Comparison of ENCODE assay signal across 8 cellular contexts in the genomic region with DNA sequence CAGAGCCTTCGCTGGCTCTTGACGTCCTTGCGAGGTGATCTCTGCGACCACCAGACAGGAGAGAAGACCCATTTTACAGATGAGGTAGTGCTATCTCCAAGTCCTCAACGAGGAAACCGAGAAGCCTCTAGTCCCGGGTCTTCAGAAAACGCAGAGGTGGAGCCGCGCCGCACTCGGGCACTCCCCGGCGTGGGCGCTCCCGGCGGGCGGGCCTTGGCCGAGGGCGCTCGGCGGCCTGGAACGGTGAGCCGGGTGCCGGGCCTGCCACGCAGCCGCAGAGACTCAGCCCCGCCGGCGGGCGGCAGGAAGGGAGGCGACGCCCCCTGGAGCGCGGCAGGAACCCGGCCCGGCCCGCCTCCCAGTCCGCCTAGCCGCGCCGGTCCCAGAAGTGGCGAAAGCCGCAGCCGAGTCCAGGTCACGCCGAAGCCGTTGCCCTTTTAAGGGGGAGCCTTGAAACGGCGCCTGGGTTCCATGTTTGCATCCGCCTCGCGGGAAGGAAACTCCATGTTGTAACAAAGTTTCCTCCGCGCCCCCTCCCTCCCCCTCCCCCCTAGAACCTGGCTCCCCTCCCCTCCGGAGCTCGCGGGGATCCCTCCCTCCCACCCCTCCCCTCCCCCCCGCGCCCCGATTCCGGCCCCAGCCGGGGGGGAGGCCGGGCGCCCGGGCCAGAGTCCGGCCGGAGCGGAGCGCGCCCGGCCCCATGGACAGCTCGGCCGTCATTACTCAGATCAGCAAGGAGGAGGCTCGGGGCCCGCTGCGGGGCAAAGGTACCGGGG. TPM values are rescaled to one million over a fixed set of nuclear protein-coding genes. Genes with fewer than 3 reads are reported as not detected.
DNase-seq lines count a peak whose midpoint lies in the region; ATAC-seq, FAIRE-seq and TF ChIP-seq lines count a peak whose summit lies in the region.

A gene with protein sequence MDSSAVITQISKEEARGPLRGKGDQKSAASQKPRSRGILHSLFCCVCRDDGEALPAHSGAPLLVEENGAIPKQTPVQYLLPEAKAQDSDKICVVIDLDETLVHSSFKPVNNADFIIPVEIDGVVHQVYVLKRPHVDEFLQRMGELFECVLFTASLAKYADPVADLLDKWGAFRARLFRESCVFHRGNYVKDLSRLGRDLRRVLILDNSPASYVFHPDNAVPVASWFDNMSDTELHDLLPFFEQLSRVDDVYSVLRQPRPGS (plus strand): TSS at position 478 of the 776 bp plus-strand sequence. CDS start 223 bp downstream, at position 701.

- DNase-seq in GM13976 (ENCODE audit: low spot score) (peak; percentile 90), NCI-H187 (lab: John Stamatoyannopoulos, UW) (peak; percentile 36 to 69), T-helper 2 cell (peak; percentile 80 to 96 (median 88)), left ventricle myocardium superior (peak; percentile 98), pulmonary artery endothelial cell (ENCODE audit: low read depth, low spot score) (peak; percentile 93), urothelium cell line (ENCODE audit: low spot score) (peak; percentile 90)

- in situ Hi-C loops in GM13976 (cut with MboI; ENCODE audit: low sequenced_read_pairs, unreplicated experiment), result loop anchor here (25.0 kb wide), 2 partner anchors 238 to 438 kb away; partner anchors contain the start of gene PRKAG3

- FAIRE-seq in urothelium cell line (lab: Jason Lieb, UNC), result peak; percentile 44

- ATAC-seq in HG02870 (IDR thresholded peaks at IDR 0.05; ENCODE audit: unreplicated experiment) (peak; percentile 35), left ventricle myocardium superior (peak; percentile 68)

- intact Hi-C loops in left ventricle myocardium superior (cut with micrococcal nuclease), result no loop called here

- H3K27ac ChIP-seq in angular gyrus (ENCODE audit: low read depth, low read length), result peak within 1 kb of the TSS; percentile 97

- no peak for TF ChIP-seq CTCF in GM13976 (IDR thresholded peaks at IDR 0.05; ENCODE audit: borderline replicate concordance, control extremely low read depth, extremely low read depth, insufficient read depth, missing control alignments)

RNA-seq across cellular contexts. Expression of the gene that starts here (rescaled TPM):
- total RNA-seq in left ventricle myocardium superior (113 TPM), pulmonary artery endothelial cell (51.0 and 73.3 TPM in 2 replicates)

Comparison
In these comparisons a context has a peak if more than half of its experiments do, and no peak if none do; other contexts are left out.
1. Peak in every context shown above with its lines: DNase-seq, ATAC-seq and H3K27ac ChIP-seq.